ENCODE assay signal across 17 cellular contexts in the genomic region with DNA sequence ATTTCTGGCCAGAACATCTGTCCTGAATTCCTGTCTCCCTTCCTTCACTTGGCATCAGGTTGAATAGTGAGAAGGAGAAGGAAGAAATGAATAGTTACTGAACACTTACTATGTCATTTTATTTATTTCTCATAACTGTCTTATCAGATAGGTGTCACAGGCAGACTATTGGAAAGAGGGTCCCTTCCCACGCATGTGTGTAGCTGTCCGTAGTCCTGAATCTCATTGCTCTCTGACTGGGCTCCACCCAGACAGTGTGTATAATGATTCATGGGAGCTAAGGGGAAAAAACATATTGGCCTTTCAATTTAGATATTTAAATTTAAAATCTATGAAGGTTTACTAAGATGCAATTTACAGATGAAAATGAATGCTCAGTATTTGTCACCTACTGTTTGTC.
A peak's percentile ranks its signal among the peaks of the same experiment; 100 is the strongest.
DNase-seq lines count a peak whose midpoint lies in the region; ATAC-seq, FAIRE-seq and TF ChIP-seq lines count a peak whose summit lies in the region.
"Had no signal": no experiment of that assay in that cellular context is flagged by ENCODE, and none has a peak within 500 bp of the region (broad histone marks: within the 10 kb centered on the region; RNA-seq: fewer than 3 reads in every experiment).

No MANE protein-coding gene starts in this region.

- no peak for TF ChIP-seq EP300 in A549 (IDR thresholded peaks at IDR 0.05)

- H4K20me1 ChIP-seq in endothelial cell of umbilical vein (replicated peaks; ENCODE audit: control insufficient read depth, extremely low read depth, insufficient read depth, low read length), result no peaks in the 10 kb centered on the region

- no peak for DNase-seq in A549 (ENCODE audit: low read depth in 1 of 2, low spot score in 1 of 2)
- DNase-seq in HFF-Myc (ENCODE audit: extremely low read depth, low read depth), result peak; percentile 16
- peak; percentile 32 to 61 for DNase-seq in SJCRH30
- DNase-seq in endothelial cell of umbilical vein (ENCODE audit: low read depth, low spot score), result peak; percentile 20
- no peak for DNase-seq in caudate nucleus (lab: John Stamatoyannopoulos, UW)
- DNase-seq: activated T-cell treated with anti-CD3 and anti-CD28 coated beads, Interleukin-2, amount 50 U/mL, for 4 hours; BE2C; GDM1; hypothalamus; mucosa of descending colon; NCI-H1105 treated with DMSO at 0.1 percent for 48 hours; stimulated activated naive CD4-positive, alpha-beta T cell treated with Interleukin-2 at 50 U/mL for 16 hours; WERI-Rb-1 had no signal

- no peak for ATAC-seq in A549
- ATAC-seq in HG02678 (IDR thresholded peaks at IDR 0.05; ENCODE audit: unreplicated experiment), result no peak
- ATAC-seq in GM19467 (IDR thresholded peaks at IDR 0.05; ENCODE audit: unreplicated experiment), result no peak
- no peak for ATAC-seq in GM21825 (IDR thresholded peaks at IDR 0.05; ENCODE audit: unreplicated experiment)
- ATAC-seq: activated T-cell treated with anti-CD3 and anti-CD28 coated beads, Interleukin-2, amount 50 U/mL, for 4 hours; mucosa of descending colon had no signal

- no peak overlapping the region for H3K4me2 ChIP-seq in A549
- H3K4me2 ChIP-seq in endothelial cell of umbilical vein (ENCODE audit: insufficient read depth, low read length), result no peak overlapping the region

- H3K27me3 ChIP-seq in SJCRH30 (0 out of 2 replicates have a peak, but pooled peaks cover 3% of the 10 kb centered on the region), endothelial cell of umbilical vein (ENCODE audit: control insufficient read depth in 2 of 2, insufficient read depth in 2 of 2, low read length in 2 of 2) (no peaks in the 10 kb centered on the region)
- H3K27me3 ChIP-seq: BE2C had no signal

- no peak overlapping the region for H3K4me3 ChIP-seq in A549
- H3K4me3 ChIP-seq in HFF-Myc (replicated peaks; ENCODE audit: low read depth, low read length), result no peak overlapping the region
- no peak overlapping the region for H3K4me3 ChIP-seq in SJCRH30
- no peak overlapping the region for H3K4me3 ChIP-seq in endothelial cell of umbilical vein (replicated peaks in 1 of 3; ENCODE audit: insufficient read depth in 1 of 3, low read depth in 1 of 3, low read length in 3 of 3)
- H3K4me3 ChIP-seq: mucosa of descending colon had no signal

- no TSS peak for BruUV-seq in endothelial cell of umbilical vein (replicated peaks; lab: Mats Ljungman, UMichigan)

- no peaks in the 10 kb centered on the region for H3K9me1 ChIP-seq in endothelial cell of umbilical vein (replicated peaks; ENCODE audit: control insufficient read depth, extremely low read depth, insufficient read depth, low read length)

- no peak overlapping the region for H3K9ac ChIP-seq in endothelial cell of umbilical vein (replicated peaks; ENCODE audit: extremely low read depth, insufficient read depth, low read length)

- TF ChIP-seq RAD21 in A549 (conservative IDR thresholded peaks at IDR 0.05 in 1 of 2, IDR thresholded peaks at IDR 0.05 in 1 of 2), result no peak

- no peaks in the 10 kb centered on the region for H3K79me2 ChIP-seq in endothelial cell of umbilical vein (ENCODE audit: control insufficient read depth, insufficient read depth, low read length)

- dilution Hi-C loops in endothelial cell of umbilical vein (cut with MboI; ENCODE audit: extremely low pct_ligation_motif_present, low sequenced_read_pairs), result no loop called here

- no peak overlapping the region for H2AFZ ChIP-seq in endothelial cell of umbilical vein (ENCODE audit: low read depth, low read length)

- FAIRE-seq in A549 (lab: Jason Lieb, UNC) (no peak), endothelial cell of umbilical vein (lab: Jason Lieb, UNC) (peak; percentile 47)

- H3K27ac ChIP-seq in A549, result no peak overlapping the region
- H3K27ac ChIP-seq in SJCRH30, result no peak overlapping the region
- no peak overlapping the region for H3K27ac ChIP-seq in endothelial cell of umbilical vein (ENCODE audit: insufficient read depth, low read depth, low read length)
- H3K27ac ChIP-seq in caudate nucleus (ENCODE audit: low read depth, low read length), result no peak overlapping the region
- H3K27ac ChIP-seq: epithelial cell of prostate, WERI-Rb-1 had no signal

- CTCF ChIA-PET in A549 (lab: Yijun Ruan, JAX), result interaction anchor here (1.4 kb wide), 1 partner anchor 1299 kb away, joined by 4 read pairs; no protein-coding TSS in a partner anchor
- CTCF ChIA-PET in endothelial cell of umbilical vein (lab: Charles Lee), result no interaction called here

- POLR2A ChIA-PET in A549 (lab: Yijun Ruan, JAX), result no interaction called here
- POLR2A ChIA-PET in endothelial cell of umbilical vein (lab: Charles Lee), result no interaction called here

- H3K4me1 ChIP-seq in A549 (no peaks in the 10 kb centered on the region), SJCRH30 (no peaks in the 10 kb centered on the region), endothelial cell of umbilical vein (ENCODE audit: control insufficient read depth, extremely low read depth, insufficient read depth, low read length) (no peaks in the 10 kb centered on the region)
- H3K4me1 ChIP-seq: BE2C had no signal

- no peaks in the 10 kb centered on the region for H3K36me3 ChIP-seq in SJCRH30
- H3K36me3 ChIP-seq in endothelial cell of umbilical vein (ENCODE audit: control insufficient read depth in 2 of 2, extremely low read depth in 1 of 2, insufficient read depth in 2 of 2, low read length in 2 of 2), result no peaks in the 10 kb centered on the region
- H3K36me3 ChIP-seq: BE2C, WERI-Rb-1 had no signal

- TF ChIP-seq CTCF in A549 (IDR thresholded peaks at IDR 0.05) (no peak), HFF-Myc (IDR thresholded peaks at IDR 0.05; ENCODE audit: low read depth, low read length, missing control alignments) (no peak), endothelial cell of umbilical vein (IDR thresholded peaks at IDR 0.05; ENCODE audit: extremely low read depth in 1 of 2, insufficient read depth in 1 of 2, low read depth in 1 of 2, low read length in 2 of 2) (no peak)

- intact Hi-C loops in endothelial cell of umbilical vein (cut with micrococcal nuclease), result no loop called here

- TF ChIP-seq POLR2A in A549 (IDR thresholded peaks at IDR 0.05; ENCODE audit: low read length) (no peak), endothelial cell of umbilical vein (IDR thresholded peaks at IDR 0.05; ENCODE audit: low read depth, low read length) (no peak)

- H3K9me3 ChIP-seq in A549 (no peaks in the 10 kb centered on the region), SJCRH30 (replicated peaks) (no peaks in the 10 kb centered on the region), endothelial cell of umbilical vein (replicated peaks; ENCODE audit: control insufficient read depth, insufficient read depth, low read length) (no peaks in the 10 kb centered on the region)
- H3K9me3 ChIP-seq: BE2C, mucosa of descending colon had no signal

- WGBS in A549 (ENCODE audit: missing lambda C conversion rate), result 70% methylated on average over 2 of the region's 2 CpGs

TF ChIP-seq in A549, 52 proteins besides CTCF, POLR2A, EP300 and RAD21 (continues in another document):
- no peak for TF ChIP-seq HOXB5 (CRISPR knock-in tag; IDR thresholded peaks at IDR 0.05)
- TF ChIP-seq, protein P1, sequence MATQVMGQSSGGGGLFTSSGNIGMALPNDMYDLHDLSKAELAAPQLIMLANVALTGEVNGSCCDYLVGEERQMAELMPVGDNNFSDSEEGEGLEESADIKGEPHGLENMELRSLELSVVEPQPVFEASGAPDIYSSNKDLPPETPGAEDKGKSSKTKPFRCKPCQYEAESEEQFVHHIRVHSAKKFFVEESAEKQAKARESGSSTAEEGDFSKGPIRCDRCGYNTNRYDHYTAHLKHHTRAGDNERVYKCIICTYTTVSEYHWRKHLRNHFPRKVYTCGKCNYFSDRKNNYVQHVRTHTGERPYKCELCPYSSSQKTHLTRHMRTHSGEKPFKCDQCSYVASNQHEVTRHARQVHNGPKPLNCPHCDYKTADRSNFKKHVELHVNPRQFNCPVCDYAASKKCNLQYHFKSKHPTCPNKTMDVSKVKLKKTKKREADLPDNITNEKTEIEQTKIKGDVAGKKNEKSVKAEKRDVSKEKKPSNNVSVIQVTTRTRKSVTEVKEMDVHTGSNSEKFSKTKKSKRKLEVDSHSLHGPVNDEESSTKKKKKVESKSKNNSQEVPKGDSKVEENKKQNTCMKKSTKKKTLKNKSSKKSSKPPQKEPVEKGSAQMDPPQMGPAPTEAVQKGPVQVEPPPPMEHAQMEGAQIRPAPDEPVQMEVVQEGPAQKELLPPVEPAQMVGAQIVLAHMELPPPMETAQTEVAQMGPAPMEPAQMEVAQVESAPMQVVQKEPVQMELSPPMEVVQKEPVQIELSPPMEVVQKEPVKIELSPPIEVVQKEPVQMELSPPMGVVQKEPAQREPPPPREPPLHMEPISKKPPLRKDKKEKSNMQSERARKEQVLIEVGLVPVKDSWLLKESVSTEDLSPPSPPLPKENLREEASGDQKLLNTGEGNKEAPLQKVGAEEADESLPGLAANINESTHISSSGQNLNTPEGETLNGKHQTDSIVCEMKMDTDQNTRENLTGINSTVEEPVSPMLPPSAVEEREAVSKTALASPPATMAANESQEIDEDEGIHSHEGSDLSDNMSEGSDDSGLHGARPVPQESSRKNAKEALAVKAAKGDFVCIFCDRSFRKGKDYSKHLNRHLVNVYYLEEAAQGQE (IDR thresholded peaks at IDR 0.05), result peak; percentile 81

TF ChIP-seq in endothelial cell of umbilical vein, 7 proteins besides CTCF, POLR2A, EP300 and RAD21:
- TF ChIP-seq POLR2AphosphoS5 (IDR thresholded peaks at IDR 0.05; ENCODE audit: insufficient read depth, low read depth, low read length) (no peak), GATA2 (IDR thresholded peaks at IDR 0.05; ENCODE audit: insufficient read depth, insufficient read length, low read depth, low read length) (no peak), JUN (IDR thresholded peaks at IDR 0.05; ENCODE audit: borderline replicate concordance, insufficient read depth, insufficient read length, low read depth) (no peak), FOS (IDR thresholded peaks at IDR 0.05; ENCODE audit: borderline replicate concordance, insufficient read depth, low read length) (no peak), EZH2 (IDR thresholded peaks at IDR 0.05; ENCODE audit: borderline replicate concordance, low read depth, low read length, severe bottlenecking) (no peak), MYC (IDR thresholded peaks at IDR 0.05; ENCODE audit: low read depth, low read length) (no peak)
- TF ChIP-seq, protein P2, sequence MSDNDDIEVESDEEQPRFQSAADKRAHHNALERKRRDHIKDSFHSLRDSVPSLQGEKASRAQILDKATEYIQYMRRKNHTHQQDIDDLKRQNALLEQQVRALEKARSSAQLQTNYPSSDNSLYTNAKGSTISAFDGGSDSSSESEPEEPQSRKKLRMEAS (IDR thresholded peaks at IDR 0.05; ENCODE audit: insufficient read depth, insufficient read length), result no peak

Comparison
In these comparisons a context has a peak if more than half of its experiments do, and no peak if none do; other contexts are left out.
1. DNase-seq: peak in HFF-Myc (single experiment), SJCRH30 (2 of 2) and endothelial cell of umbilical vein (single experiment); none in A549 (0 of 2) and caudate nucleus (0 of 61).